ENCODE assay signal across 30 cellular contexts in genomic region chr1:164263540-164263939, GRCh38.
"Had no signal": no experiment of that assay in that cellular context is flagged by ENCODE, and none has a peak within 500 bp of the region (broad histone marks: within the 10 kb centered on the region; RNA-seq: fewer than 3 reads in every experiment).

No MANE protein-coding gene starts in this region.

- H3K27ac Mint-ChIP-seq: activated CD4-positive, alpha-beta memory T cell treated with anti-CD3 and anti-CD28 coated beads for 36 hours; activated naive CD4-positive, alpha-beta T cell treated with anti-CD3 and anti-CD28 coated beads for 36 hours; activated naive CD8-positive, alpha-beta T cell treated with anti-CD3 and anti-CD28 coated beads for 36 hours; activated T-helper 1 cell treated with anti-CD3 and anti-CD28 coated beads, Interleukin-12 subunit alpha, Interleukin-12 subunit beta, Interleukin-2, Interleukin-4 antibody, amounts not matched to agents 30 ng/mL and 10 ng/mL and 1 ng/mL, durations not matched to agents 14 hours and 24 hours and 36 hours; brain; mesothelial cell of epicardium; naive B cell; nephron progenitor cell; progenitor cell of endocrine pancreas had no signal

- H3K27ac ChIP-seq: ascending aorta, coronary artery, dorsolateral prefrontal cortex, hepatocyte, ovary, right lobe of liver, testis, transverse colon, VCaP had no signal

- DNase-seq: activated CD4-positive, alpha-beta memory T cell treated with anti-CD3 and anti-CD28 coated beads for 36 hours; activated CD4-positive, alpha-beta T cell treated with anti-CD3 and anti-CD28 coated beads for 4 hours; activated CD8-positive, alpha-beta memory T cell treated with anti-CD3 and anti-CD28 coated beads, Interleukin-2, amount 50 U/mL, for 4 hours; activated effector memory CD4-positive, alpha-beta T cell treated with anti-CD3 and anti-CD28 coated beads, Interleukin-2, amount 50 U/mL, for 16 hours; activated naive CD4-positive, alpha-beta T cell treated with anti-CD3 and anti-CD28 coated beads for 36 hours; activated naive CD8-positive, alpha-beta T cell treated with anti-CD3 and anti-CD28 coated beads for 36 hours; activated T-cell treated with anti-CD3 and anti-CD28 coated beads, Interleukin-2, amount 50 U/mL, for 1 hour; dorsolateral prefrontal cortex; effector memory CD4-positive, alpha-beta T cell; erythroblast; foreskin melanocyte; glutamatergic neuron; kidney; left colon; naive B cell; nephron progenitor cell; ovary; right lobe of liver; stimulated activated CD4-positive, alpha-beta T cell treated with anti-CD3 and anti-CD28 coated beads, Interleukin-4, amount 100 ng/mL, for 1 hour; stimulated activated naive CD8-positive, alpha-beta T cell treated with anti-CD3 and anti-CD28 coated beads, Interleukin-15, Interleukin-2, amounts not matched to agents 100 U/mL and 50 U/mL, for 24 hours; testis; transverse colon had no signal

- H3K9me3 ChIP-seq: ascending aorta, ovary, right lobe of liver, testis, transverse colon had no signal

- H3K4me2 ChIP-seq: hepatocyte had no signal

- H3K79me2 ChIP-seq: hepatocyte had no signal

- H3K36me3 Mint-ChIP-seq: activated CD4-positive, alpha-beta memory T cell treated with anti-CD3 and anti-CD28 coated beads for 36 hours; activated naive CD8-positive, alpha-beta T cell treated with anti-CD3 and anti-CD28 coated beads for 36 hours; brain; mesothelial cell of epicardium; naive B cell had no signal

- H3K4me1 Mint-ChIP-seq: activated naive CD8-positive, alpha-beta T cell treated with anti-CD3 and anti-CD28 coated beads for 36 hours; brain; naive B cell had no signal

- H3K36me3 ChIP-seq: ascending aorta, ovary, right lobe of liver, transverse colon had no signal

- H3K4me3 Mint-ChIP-seq: activated CD4-positive, alpha-beta memory T cell treated with anti-CD3 and anti-CD28 coated beads for 36 hours; activated naive CD4-positive, alpha-beta T cell treated with anti-CD3 and anti-CD28 coated beads for 36 hours; activated naive CD8-positive, alpha-beta T cell treated with anti-CD3 and anti-CD28 coated beads for 36 hours; activated T-helper 1 cell treated with anti-CD3 and anti-CD28 coated beads, Interleukin-12 subunit alpha, Interleukin-12 subunit beta, Interleukin-2, Interleukin-4 antibody, amounts not matched to agents 30 ng/mL and 10 ng/mL and 1 ng/mL, durations not matched to agents 14 hours and 24 hours and 36 hours; brain; mesothelial cell of epicardium; naive B cell; nephron progenitor cell had no signal

- H3K4me1 ChIP-seq: ascending aorta, right lobe of liver, testis had no signal

- H2AFZ ChIP-seq: hepatocyte had no signal

- H3K9me3 Mint-ChIP-seq: brain, nephron progenitor cell had no signal

- H3K4me3 ChIP-seq: ascending aorta, coronary artery, dorsolateral prefrontal cortex, hepatocyte, ovary, right lobe of liver, testis, transverse colon had no signal

- ATAC-seq: right lobe of liver; stimulated activated naive CD8-positive, alpha-beta T cell treated with anti-CD3 and anti-CD28 coated beads, Interleukin-15, Interleukin-2, amounts not matched to agents 100 U/mL and 50 U/mL, for 24 hours had no signal

- H3K27me3 Mint-ChIP-seq: activated CD4-positive, alpha-beta memory T cell treated with anti-CD3 and anti-CD28 coated beads for 36 hours; activated naive CD8-positive, alpha-beta T cell treated with anti-CD3 and anti-CD28 coated beads for 36 hours; naive B cell; progenitor cell of endocrine pancreas had no signal

- H3K27me3 ChIP-seq: ascending aorta, dorsolateral prefrontal cortex, hepatocyte, ovary, right lobe of liver, testis, transverse colon had no signal
